20 cellular contexts compared by ENCODE assay signal in genomic region chr2:232406556-232407310, GRCh38. TPM values are rescaled to one million over a fixed set of nuclear protein-coding genes. Genes with fewer than 3 reads are reported as not detected.
DNase-seq lines count a peak whose midpoint lies in the region; FAIRE-seq and TF ChIP-seq lines count a peak whose summit lies in the region.
"Had no signal": no experiment of that assay in that cellular context is flagged by ENCODE, and none has a peak within 500 bp of the region (broad histone marks: within the 10 kb centered on the region; RNA-seq: fewer than 3 reads in every experiment).

TSS of gene ALPG (plus strand) at chr2:232406844. CDS start at chr2:232406895, 51 bp downstream.

- peak within 1 kb of the TSS; percentile 92 for H2AK5ac ChIP-seq in neuronal stem cell (ENCODE audit: low read depth, low read length)

- no peaks in the 10 kb centered on the region for H3K36me3 ChIP-seq in BLaER1
- no peaks in the 10 kb centered on the region for H3K36me3 ChIP-seq in H7 (replicated peaks; ENCODE audit: control insufficient read depth, insufficient read depth, low read length)
- no peaks in the 10 kb centered on the region for H3K36me3 ChIP-seq in endodermal cell (ENCODE audit: control insufficient read depth, insufficient read depth, low read length)
- H3K36me3 ChIP-seq in neuronal stem cell (replicated peaks in 1 of 2; ENCODE audit: control insufficient read depth in 2 of 2, insufficient read depth in 2 of 2, low read length in 2 of 2) = no peaks in the 10 kb centered on the region

- no peak for TF ChIP-seq CTCF in endodermal cell (conservative IDR thresholded peaks at IDR 0.05)

- no peak within 1 kb of the TSS for H4K91ac ChIP-seq in neuronal stem cell (ENCODE audit: low read depth, low read length, poor library complexity)

- H3K4me3 ChIP-seq in BLaER1 (no peak within 1 kb of the TSS), H7 (ENCODE audit: insufficient read depth, low read depth, low read length) (no peak within 1 kb of the TSS), endodermal cell (ENCODE audit: low read length) (no peak within 1 kb of the TSS), neuronal stem cell (ENCODE audit: low read length in 2 of 2) (no peak within 1 kb of the TSS)
- H3K4me3 ChIP-seq: A549, GM23248 had no signal

- H3K27ac Mint-ChIP-seq in endodermal cell = no peak within 1 kb of the TSS

- H2BK12ac ChIP-seq in neuronal stem cell (ENCODE audit: low read length) = peak within 1 kb of the TSS; percentile 41

- H3K9ac ChIP-seq in BLaER1 (no peak within 1 kb of the TSS), endodermal cell (ENCODE audit: extremely low read depth, low read length, poor library complexity, severe bottlenecking) (no peak within 1 kb of the TSS), neuronal stem cell (ENCODE audit: low read depth, low read length, poor library complexity) (no peak within 1 kb of the TSS)
- H3K9ac ChIP-seq: GM23248 had no signal

- FAIRE-seq in GM12891 (lab: Jason Lieb, UNC) = no peak
- FAIRE-seq: A549, RCC 7860 had no signal

- H4K20me1 ChIP-seq in BLaER1 = no peaks in the 10 kb centered on the region

- 92 to 100% methylated on average over 1 to 16 of the region's 17 CpGs for WGBS in endodermal cell (ENCODE audit: insufficient coverage in 1 of 2, insufficient read length in 1 of 2), 2 experiments
- WGBS in neuronal stem cell (ENCODE audit: extremely low coverage in 2 of 2, insufficient read length in 2 of 2, insufficient replicate concordance in 1 of 2), 2 donors = no CpG with 5 or more reads among the region's 17 CpGs

- H2BK5ac ChIP-seq in neuronal stem cell (ENCODE audit: low read length) = no peak within 1 kb of the TSS

- H3K4me2 ChIP-seq in BLaER1 (peak within 1 kb of the TSS; percentile 45), neuronal stem cell (ENCODE audit: insufficient read depth, low read length, poor library complexity, severe bottlenecking) (no peak within 1 kb of the TSS)
- H3K4me2 ChIP-seq: A549 had no signal

- H3K36me3 Mint-ChIP-seq in endodermal cell (ENCODE audit: low read depth) = no peaks in the 10 kb centered on the region

- H3K9me3 ChIP-seq in BLaER1 = no peaks in the 10 kb centered on the region
- no peaks in the 10 kb centered on the region for H3K9me3 ChIP-seq in endodermal cell (ENCODE audit: control insufficient read depth, low read length)
- H3K9me3 ChIP-seq in neuronal stem cell (replicated peaks in 1 of 2; ENCODE audit: control insufficient read depth in 2 of 2, insufficient read depth in 1 of 2, low read depth in 1 of 2, low read length in 2 of 2) = no peaks in the 10 kb centered on the region
- H3K9me3 ChIP-seq: A549 had no signal

- no peak within 1 kb of the TSS for H3K4me3 Mint-ChIP-seq in endodermal cell

- H3K27me3 Mint-ChIP-seq in endodermal cell (ENCODE audit: insufficient read depth) = peaks cover 25% of the 10 kb centered on the region

- H3K27ac ChIP-seq in BLaER1 = 0 out of 2 replicates have a peak within 1 kb of the TSS, but pooled peaks have one; percentile 13
- H3K27ac ChIP-seq in endodermal cell (ENCODE audit: low read depth, low read length) = no peak within 1 kb of the TSS
- H3K27ac ChIP-seq in neuronal stem cell (replicated peaks; ENCODE audit: low read length) = no peak within 1 kb of the TSS
- H3K27ac ChIP-seq: A549, GM23248 had no signal

- peaks cover 10% of the 10 kb centered on the region for H3K4me1 Mint-ChIP-seq in endodermal cell

- TF ChIP-seq POLR2A in GM12891 (IDR thresholded peaks at IDR 0.05; ENCODE audit: low read depth, low read length) = no peak

- DNase-seq in H7 (peak; percentile 72), endodermal cell (peak; percentile 58), neuronal stem cell (ENCODE audit: low spot score) (no peak), NCI-H2029 (lab: John Stamatoyannopoulos, UW) (no peak), GM12891 (ENCODE audit: insufficient read length, low spot score) (no peak), DMS79 treated with DMSO at 0.1 percent for 48 hours (lab: John Stamatoyannopoulos, UW) (no peak)
- no peak for DNase-seq in activated CD4-positive, alpha-beta T cell treated with anti-CD3 and anti-CD28 coated beads, Interleukin-2, amount 50 U/mL, for 1 hour
- DNase-seq: DMS79, GM23248, NCI-H1092 treated with DMSO at 0.1 percent for 48 hours, NCI-H146, NCI-H2081, NCI-H2171 treated with DMSO at 0.1 percent for 48 hours, NCI-H446 had no signal

- H3K79me1 ChIP-seq in neuronal stem cell (ENCODE audit: low read depth, low read length) = no peaks in the 10 kb centered on the region

- no peaks in the 10 kb centered on the region for H3K9me3 Mint-ChIP-seq in endodermal cell

- no peaks in the 10 kb centered on the region for H3K27me3 ChIP-seq in BLaER1
- no peaks in the 10 kb centered on the region for H3K27me3 ChIP-seq in H7 (ENCODE audit: control insufficient read depth, insufficient read depth, low read length)
- peaks cover 14% of the 10 kb centered on the region for H3K27me3 ChIP-seq in endodermal cell (ENCODE audit: control insufficient read depth, insufficient read depth, low read length, poor library complexity, severe bottlenecking)
- H3K27me3 ChIP-seq in neuronal stem cell (ENCODE audit: control insufficient read depth in 3 of 3, insufficient read depth in 3 of 3, low read depth in 1 of 3, low read length in 3 of 3) = peaks cover 0 to 16% (median 0%) of the 10 kb centered on the region in 3 experiments

- no peak within 1 kb of the TSS for H3K14ac ChIP-seq in neuronal stem cell (ENCODE audit: low read length)

- H3K18ac ChIP-seq in neuronal stem cell (ENCODE audit: low read length) = peak within 1 kb of the TSS; percentile 76

- H2BK120ac ChIP-seq in neuronal stem cell (ENCODE audit: low read depth, low read length) = no peak within 1 kb of the TSS

- H4K8ac ChIP-seq in neuronal stem cell (ENCODE audit: low read depth, low read length) = peak within 1 kb of the TSS; percentile 92

- no peak within 1 kb of the TSS for H3K4ac ChIP-seq in neuronal stem cell (ENCODE audit: low read length)

- no peak within 1 kb of the TSS for H2AFZ ChIP-seq in neuronal stem cell (ENCODE audit: low read length)
- H2AFZ ChIP-seq: GM23248 had no signal

- H3K23ac ChIP-seq in neuronal stem cell (ENCODE audit: low read depth, low read length, poor library complexity) = peak within 1 kb of the TSS; percentile 31

- peaks cover 56% of the 10 kb centered on the region for H3K4me1 ChIP-seq in BLaER1
- no peaks in the 10 kb centered on the region for H3K4me1 ChIP-seq in endodermal cell (ENCODE audit: control insufficient read depth, insufficient read depth, low read length)
- no peaks in the 10 kb centered on the region for H3K4me1 ChIP-seq in neuronal stem cell (ENCODE audit: control insufficient read depth in 2 of 2, insufficient read depth in 1 of 2, low read depth in 1 of 2, low read length in 2 of 2)
- H3K4me1 ChIP-seq: A549 had no signal

- H2BK15ac ChIP-seq in neuronal stem cell (ENCODE audit: low read length) = no peak within 1 kb of the TSS

TF ChIP-seq in GM12891, 5 proteins besides CTCF, POLR2A, EP300 and RAD21:
- TF ChIP-seq TAF1 (IDR thresholded peaks at IDR 0.05; ENCODE audit: low read depth, low read length) = no peak
- TF ChIP-seq POU2F2 (IDR thresholded peaks at IDR 0.05; ENCODE audit: low read depth, low read length) = no peak
- TF ChIP-seq SPI1 (IDR thresholded peaks at IDR 0.05; ENCODE audit: low read depth, low read length) = no peak
- no peak for TF ChIP-seq POLR2AphosphoS5 (IDR thresholded peaks at IDR 0.05; ENCODE audit: low read depth, low read length)

RNA-seq across cellular contexts. Expression of gene ALPG, which starts in this region (rescaled TPM):
- 0.21 and 0.89 TPM in 2 replicates for total RNA-seq in H7 (2014; rRNA removed; shearing (Covaris generic))
- total RNA-seq in endodermal cell = not detected
- polyA plus RNA-seq in endodermal cell (2013, experiment 1 of 2) = 0.11 TPM
- polyA plus RNA-seq in endodermal cell (2013, experiment 2 of 2) = not detected
- polyA plus RNA-seq in neuronal stem cell (2013, experiment 1 of 2) = not detected
- not detected for polyA plus RNA-seq in neuronal stem cell (2013, experiment 2 of 2)
- 0.04 TPM for polyA plus RNA-seq in GM12891 (2012; ENCODE audit: low read depth, missing spikeins)
- total RNA-seq: GM23248, Right ventricle myocardium inferior, SK-MEL-5 had no signal
- polyA plus RNA-seq: BJ, GM23248 had no signal

Comparison
In these comparisons a context has a peak if more than half of its experiments do, and no peak if none do; other contexts are left out.
1. Peak in DNase-seq in H7; RNA of the gene not detected or under 1 TPM.
2. Peak in DNase-seq in endodermal cell; RNA of the gene not detected or under 1 TPM.